In the genomic region with DNA sequence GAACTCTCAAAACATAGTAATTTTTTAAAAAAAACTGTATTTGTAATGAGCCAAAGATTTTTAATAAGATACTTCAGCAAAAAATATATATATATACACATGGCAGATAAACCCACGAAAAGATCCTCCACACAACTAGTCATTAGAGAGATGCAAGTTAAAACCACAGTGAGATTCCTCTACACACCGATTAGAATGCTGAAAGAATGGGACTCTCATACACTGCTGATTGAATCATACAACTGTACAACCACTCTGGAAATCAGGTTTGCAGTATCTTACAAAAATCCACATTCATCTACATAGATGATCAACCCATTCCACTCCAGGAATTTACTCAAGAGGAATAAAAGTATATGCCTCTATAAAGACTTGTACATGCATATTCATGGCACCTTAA, we compare ENCODE assay signal across 37 cellular contexts. TPM values are rescaled to one million over a fixed set of nuclear protein-coding genes. Genes with fewer than 3 reads are reported as not detected.
"Had no signal": no experiment of that assay in that cellular context is flagged by ENCODE, and none has a peak within 500 bp of the region (broad histone marks: within the 10 kb centered on the region; RNA-seq: fewer than 3 reads in every experiment).

No MANE protein-coding gene starts in this region.

- H3K27ac Mint-ChIP-seq: activated B cell treated with CpG ODN at 0.5 μM for 24 hours; activated CD4-positive, alpha-beta memory T cell treated with anti-CD3 and anti-CD28 coated beads for 36 hours; activated CD4-positive, alpha-beta T cell treated with anti-CD3 and anti-CD28 coated beads, Interleukin-2, amount 10 ng/mL, durations not matched to agents 24 days and 14 days; activated CD8-positive, alpha-beta T cell treated with anti-CD3 and anti-CD28 coated beads for 36 hours; activated naive CD4-positive, alpha-beta T cell treated with anti-CD3 and anti-CD28 coated beads for 36 hours; activated naive CD4-positive, alpha-beta T cell treated with anti-CD3 and anti-CD28 coated beads, Interleukin-2, amount 50 U/mL, for 72 hours; activated naive CD8-positive, alpha-beta T cell treated with anti-CD3 and anti-CD28 coated beads, Interleukin-2, amount 10 ng/mL, durations not matched to agents 7 days and 5 days; activated naive CD8-positive, alpha-beta T cell treated with anti-CD3 and anti-CD28 coated beads, Interleukin-2, amount 50 U/mL, for 24 hours; activated T-cell treated with anti-CD3 and anti-CD28 coated beads, Interleukin-2, amount 50 U/mL, for 72 hours; activated T-helper 1 cell treated with anti-CD3 and anti-CD28 coated beads, Interleukin-12 subunit alpha, Interleukin-12 subunit beta, Interleukin-2, Interleukin-4 antibody, amounts not matched to agents 30 ng/mL and 10 ng/mL and 1 ng/mL, durations not matched to agents 14 hours and 24 hours and 36 hours; activated T-helper 17 cell treated with anti-CD3 and anti-CD28 coated beads, Interleukin-2, amount 50 U/mL, for 72 hours; T-helper 1 cell treated with Interleukin-12 subunit alpha and Interleukin-12 subunit beta and Interleukin-4 antibody, amounts not matched to agents 30 μg/mL and 1 μg/mL, for 36 hours; T-helper 2 cell treated with Interferon-gamma antibody and Interleukin-4, amounts not matched to agents 5 μg/mL and 100 μg/mL, for 36 hours had no signal

- H3K9me3 ChIP-seq: body of pancreas, breast epithelium had no signal

- H3K9me3 Mint-ChIP-seq: activated CD4-positive, alpha-beta memory T cell treated with anti-CD3 and anti-CD28 coated beads for 36 hours; activated CD4-positive, alpha-beta T cell treated with anti-CD3 and anti-CD28 coated beads, Interleukin-2, amount 10 ng/mL, durations not matched to agents 24 days and 14 days; activated naive CD4-positive, alpha-beta T cell treated with anti-CD3 and anti-CD28 coated beads for 36 hours; activated naive CD8-positive, alpha-beta T cell treated with anti-CD3 and anti-CD28 coated beads, Interleukin-2, amount 10 ng/mL, durations not matched to agents 7 days and 5 days; activated naive CD8-positive, alpha-beta T cell treated with anti-CD3 and anti-CD28 coated beads, Interleukin-2, amount 50 U/mL, for 24 hours; activated T-cell treated with anti-CD3 and anti-CD28 coated beads, Interleukin-2, amount 50 U/mL, for 4 hours; activated T-helper 1 cell treated with anti-CD3 and anti-CD28 coated beads, Interleukin-12 subunit alpha, Interleukin-12 subunit beta, Interleukin-2, Interleukin-4 antibody, amounts not matched to agents 30 ng/mL and 10 ng/mL and 1 ng/mL, durations not matched to agents 14 hours and 24 hours and 36 hours; activated T-helper 17 cell treated with anti-CD3 and anti-CD28 coated beads, Interleukin-2, amount 50 U/mL, for 72 hours; T-helper 1 cell treated with Interleukin-12 subunit alpha and Interleukin-12 subunit beta and Interleukin-4 antibody, amounts not matched to agents 30 μg/mL and 1 μg/mL, for 36 hours; T-helper 2 cell treated with Interferon-gamma antibody and Interleukin-4, amounts not matched to agents 5 μg/mL and 100 μg/mL, for 36 hours had no signal

- H3K27ac ChIP-seq: body of pancreas, brain microvascular endothelial cell, breast epithelium, VCaP had no signal

- FAIRE-seq: TTC549 had no signal

- H3K4me3 Mint-ChIP-seq: activated B cell treated with CpG ODN at 0.5 μM for 24 hours; activated CD4-positive, alpha-beta memory T cell treated with anti-CD3 and anti-CD28 coated beads for 36 hours; activated CD4-positive, alpha-beta T cell treated with anti-CD3 and anti-CD28 coated beads, Interleukin-2, amount 10 ng/mL, durations not matched to agents 24 days and 14 days; activated CD8-positive, alpha-beta T cell treated with anti-CD3 and anti-CD28 coated beads for 36 hours; activated naive CD4-positive, alpha-beta T cell treated with anti-CD3 and anti-CD28 coated beads for 36 hours; activated naive CD8-positive, alpha-beta T cell treated with anti-CD3 and anti-CD28 coated beads, Interleukin-2, amount 10 ng/mL, durations not matched to agents 7 days and 5 days; activated naive CD8-positive, alpha-beta T cell treated with anti-CD3 and anti-CD28 coated beads, Interleukin-2, amount 50 U/mL, for 24 hours; activated T-cell treated with anti-CD3 and anti-CD28 coated beads, Interleukin-2, amount 50 U/mL, for 4 hours; activated T-cell treated with anti-CD3 and anti-CD28 coated beads, Interleukin-2, amount 50 U/mL, for 72 hours; activated T-helper 1 cell treated with anti-CD3 and anti-CD28 coated beads, Interleukin-12 subunit alpha, Interleukin-12 subunit beta, Interleukin-2, Interleukin-4 antibody, amounts not matched to agents 30 ng/mL and 10 ng/mL and 1 ng/mL, durations not matched to agents 14 hours and 24 hours and 36 hours; activated T-helper 17 cell treated with anti-CD3 and anti-CD28 coated beads, Interleukin-2, amount 50 U/mL, for 72 hours; T-helper 1 cell treated with Interleukin-12 subunit alpha and Interleukin-12 subunit beta and Interleukin-4 antibody, amounts not matched to agents 30 μg/mL and 1 μg/mL, for 36 hours; T-helper 2 cell treated with Interferon-gamma antibody and Interleukin-4, amounts not matched to agents 5 μg/mL and 100 μg/mL, for 36 hours had no signal

- DNase-seq: activated B cell treated with CpG ODN at 0.5 μM for 24 hours; activated CD4-positive, alpha-beta memory T cell treated with anti-CD3 and anti-CD28 coated beads for 36 hours; activated CD4-positive, alpha-beta T cell treated with anti-CD3 and anti-CD28 coated beads for 4 hours; activated CD4-positive, alpha-beta T cell treated with anti-CD3 and anti-CD28 coated beads, Interleukin-2, amount 10 ng/mL, durations not matched to agents 24 days and 14 days; activated CD4-positive, alpha-beta T cell treated with anti-CD3 and anti-CD28 coated beads, Interleukin-2, amount 50 U/mL, for 1 hour; activated CD4-positive, alpha-beta T cell treated with anti-CD3 and anti-CD28 coated beads, Interleukin-2, amount 50 U/mL, for 4 hours; activated CD4-positive, CD25-positive, alpha-beta regulatory T cell treated with anti-CD3 and anti-CD28 coated beads, Interleukin-2, amount 50 U/mL, for 72 hours; activated CD8-positive, alpha-beta memory T cell treated with anti-CD3 and anti-CD28 coated beads, Interleukin-2, amount 50 U/mL, for 4 hours; activated CD8-positive, alpha-beta T cell treated with anti-CD3 and anti-CD28 coated beads for 36 hours; activated effector memory CD4-positive, alpha-beta T cell treated with anti-CD3 and anti-CD28 coated beads, Interleukin-2, amount 50 U/mL, for 16 hours; activated gamma-delta T cell treated with Interleukin-2 at 50 U/mL for 16 hours; activated naive CD4-positive, alpha-beta T cell; activated naive CD4-positive, alpha-beta T cell treated with anti-CD3 and anti-CD28 coated beads for 36 hours; activated naive CD4-positive, alpha-beta T cell treated with anti-CD3 and anti-CD28 coated beads, Interleukin-2, amount 50 U/mL, for 16 hours; activated naive CD8-positive, alpha-beta T cell treated with anti-CD3 and anti-CD28 coated beads, Interleukin-2, amount 10 ng/mL, durations not matched to agents 7 days and 5 days; activated naive CD8-positive, alpha-beta T cell treated with anti-CD3 and anti-CD28 coated beads, Interleukin-2, amount 50 U/mL, for 24 hours; activated T-cell treated with anti-CD3 and anti-CD28 coated beads for 4 hours; activated T-cell treated with anti-CD3 and anti-CD28 coated beads, Interleukin-2, amount 50 U/mL, for 1 hour; activated T-cell treated with anti-CD3 and anti-CD28 coated beads, Interleukin-2, amount 50 U/mL, for 4 hours; activated T-cell treated with anti-CD3 and anti-CD28 coated beads, Interleukin-2, amount 50 U/mL, for 72 hours; amniotic stem cell; aorta; body of pancreas; brain microvascular endothelial cell; central memory CD4-positive, alpha-beta T cell; T-helper 1 cell; T-helper 2 cell; T-helper 9 cell had no signal

- H3K4me1 Mint-ChIP-seq: activated B cell treated with CpG ODN at 0.5 μM for 24 hours; activated naive CD8-positive, alpha-beta T cell treated with anti-CD3 and anti-CD28 coated beads, Interleukin-2, amount 50 U/mL, for 24 hours; activated T-helper 17 cell treated with anti-CD3 and anti-CD28 coated beads, Interleukin-2, amount 50 U/mL, for 72 hours had no signal

- H3K4me3 ChIP-seq: body of pancreas, breast epithelium had no signal

- H3K27me3 Mint-ChIP-seq: activated B cell treated with CpG ODN at 0.5 μM for 24 hours; activated CD4-positive, alpha-beta memory T cell treated with anti-CD3 and anti-CD28 coated beads for 36 hours; activated CD4-positive, alpha-beta T cell treated with anti-CD3 and anti-CD28 coated beads, Interleukin-2, amount 10 ng/mL, durations not matched to agents 24 days and 14 days; activated T-helper 17 cell treated with anti-CD3 and anti-CD28 coated beads, Interleukin-2, amount 50 U/mL, for 72 hours had no signal

- H3K36me3 Mint-ChIP-seq: activated CD4-positive, alpha-beta memory T cell treated with anti-CD3 and anti-CD28 coated beads for 36 hours; activated naive CD4-positive, alpha-beta T cell treated with anti-CD3 and anti-CD28 coated beads, Interleukin-2, amount 50 U/mL, for 72 hours had no signal

- H3K4me1 ChIP-seq: body of pancreas, breast epithelium had no signal

- ATAC-seq: activated CD8-positive, alpha-beta T cell treated with anti-CD3 and anti-CD28 coated beads for 36 hours; activated naive CD4-positive, alpha-beta T cell treated with anti-CD3 and anti-CD28 coated beads, Interleukin-2, amount 50 U/mL, for 72 hours; activated naive CD8-positive, alpha-beta T cell treated with anti-CD3 and anti-CD28 coated beads, Interleukin-2, amount 50 U/mL, for 24 hours; activated T-cell treated with anti-CD3 and anti-CD28 coated beads, Interleukin-2, amount 50 U/mL, for 4 hours; activated T-cell treated with anti-CD3 and anti-CD28 coated beads, Interleukin-2, amount 50 U/mL, for 72 hours; activated T-helper 17 cell treated with anti-CD3 and anti-CD28 coated beads, Interleukin-2, amount 50 U/mL, for 72 hours; body of pancreas had no signal

RNA-seq across cellular contexts. Expression of a gene that starts 43.7 kb away (rescaled TPM):
- total RNA-seq: activated B cell treated with CpG ODN at 0.5 μM for 24 hours; activated CD4-positive, alpha-beta memory T cell treated with anti-CD3 and anti-CD28 coated beads for 36 hours; activated CD4-positive, alpha-beta T cell treated with anti-CD3 and anti-CD28 coated beads, Interleukin-2, amount 10 ng/mL, durations not matched to agents 24 days and 14 days; activated CD8-positive, alpha-beta memory T cell treated with anti-CD3 and anti-CD28 coated beads for 36 hours; activated CD8-positive, alpha-beta T cell treated with anti-CD3 and anti-CD28 coated beads for 36 hours; activated naive CD4-positive, alpha-beta T cell treated with anti-CD3 and anti-CD28 coated beads for 36 hours; activated naive CD4-positive, alpha-beta T cell treated with anti-CD3 and anti-CD28 coated beads, Interleukin-2, amount 50 U/mL, for 72 hours; activated naive CD8-positive, alpha-beta T cell treated with anti-CD3 and anti-CD28 coated beads, Interleukin-2, amount 10 ng/mL, durations not matched to agents 7 days and 5 days; activated T-cell treated with anti-CD3 and anti-CD28 coated beads, Interleukin-2, amount 50 U/mL, for 72 hours; activated T-helper 1 cell treated with anti-CD3 and anti-CD28 coated beads, Interleukin-12 subunit alpha, Interleukin-12 subunit beta, Interleukin-2, Interleukin-4 antibody, amounts not matched to agents 30 ng/mL and 10 ng/mL and 1 ng/mL, durations not matched to agents 14 hours and 24 hours and 36 hours; activated T-helper 17 cell treated with anti-CD3 and anti-CD28 coated beads, Interleukin-2, amount 50 U/mL, for 72 hours had no signal
